In genomic region chr18:58781627-58782194, GRCh38 we compare ENCODE assay signal across 7 cellular contexts.
DNase-seq lines count a peak whose midpoint lies in the region; ATAC-seq and TF ChIP-seq lines count a peak whose summit lies in the region.

No MANE protein-coding gene starts in this region.

- H3K4me3 ChIP-seq in choroid plexus epithelial cell (ENCODE audit: low read depth, low read length) (no peak overlapping the region), left lung (no peak overlapping the region)

- TF ChIP-seq CTCF in choroid plexus epithelial cell (conservative IDR thresholded peaks at IDR 0.05; ENCODE audit: low read depth, low read length) = peak; percentile 91
- TF ChIP-seq CTCF in left lung (IDR thresholded peaks at IDR 0.05) = peak; percentile 83 to 90

- H3K4me1 Mint-ChIP-seq in activated CD4-positive, alpha-beta T cell treated with anti-CD3 and anti-CD28 coated beads for 36 hours = no peaks in the 10 kb centered on the region

- H3K27ac ChIP-seq in left lung = no peak overlapping the region

- no peaks in the 10 kb centered on the region for H3K36me3 Mint-ChIP-seq in activated CD4-positive, alpha-beta T cell treated with anti-CD3 and anti-CD28 coated beads for 36 hours (ENCODE audit: low read depth)

- H3K36me3 ChIP-seq in left lung = no peaks in the 10 kb centered on the region

- H3K27me3 ChIP-seq in left lung = no peaks in the 10 kb centered on the region

- H3K27ac Mint-ChIP-seq in activated CD4-positive, alpha-beta T cell treated with anti-CD3 and anti-CD28 coated beads for 36 hours = no peak overlapping the region

- H3K27me3 Mint-ChIP-seq in activated CD4-positive, alpha-beta T cell treated with anti-CD3 and anti-CD28 coated beads for 36 hours = peaks cover 12% of the 10 kb centered on the region

- POLR2A ChIA-PET in activated CD4-positive, alpha-beta T cell treated with anti-CD3 and anti-CD28 coated beads for 36 hours (lab: Charles Lee) = no interaction called here

- no peak overlapping the region for H3K4me3 Mint-ChIP-seq in activated CD4-positive, alpha-beta T cell treated with anti-CD3 and anti-CD28 coated beads for 36 hours

- CTCF ChIA-PET in activated CD4-positive, alpha-beta T cell treated with anti-CD3 and anti-CD28 coated beads for 36 hours (lab: Charles Lee) = interaction anchor here (0.8 to 2.7 kb wide), 13 partner anchors 11 to 432 kb away, joined by 3 to 14 read pairs (median 3); no protein-coding TSS in a partner anchor

- no peaks in the 10 kb centered on the region for H3K9me3 Mint-ChIP-seq in activated CD4-positive, alpha-beta T cell treated with anti-CD3 and anti-CD28 coated beads for 36 hours (ENCODE audit: low read depth)

- peaks cover 4 to 13% of the 10 kb centered on the region in 2 donors for H3K4me1 ChIP-seq in left lung

- DNase-seq in NCI-H510A treated with DMSO at 0.1 percent for 48 hours (lab: John Stamatoyannopoulos, UW) (peak; percentile 93), choroid plexus epithelial cell (ENCODE audit: low read depth) (peak; percentile 91), left lung (peak in 1 of 2 donors; percentile 67)
- peak; percentile 82 for DNase-seq in activated CD4-positive, alpha-beta T cell treated with anti-CD3 and anti-CD28 coated beads for 36 hours
- DNase-seq in stimulated activated CD4-positive, alpha-beta T cell treated with anti-CD3 and anti-CD28 coated beads, TNF-alpha, amount 100 ng/mL, for 1 hour (ENCODE audit: low read depth in 3 of 3, low spot score in 1 of 3) = peak; percentile 21 to 54 (median 47)

- intact Hi-C loops in activated CD4-positive, alpha-beta T cell treated with anti-CD3 and anti-CD28 coated beads for 36 hours (cut with DNase I, micrococcal nuclease) = loop anchor here (1.0 kb wide), 2 partner anchors 276 to 289 kb away; no protein-coding TSS in a partner anchor
- intact Hi-C loops in left lung (cut with DNase I) = loop anchor here in 1 of 2 donors (5.0 kb wide), 1 partner anchor 276 kb away; no protein-coding TSS in a partner anchor

- peak; percentile 82 for ATAC-seq in GM18502 (IDR thresholded peaks at IDR 0.05; ENCODE audit: poor library complexity, unreplicated experiment)
- peak; percentile 83 for ATAC-seq in HG03139 (IDR thresholded peaks at IDR 0.05; ENCODE audit: unreplicated experiment)
- ATAC-seq in activated CD4-positive, alpha-beta T cell treated with anti-CD3 and anti-CD28 coated beads for 36 hours = peak; percentile 94
- ATAC-seq in left lung = peak; percentile 89

- H3K9me3 ChIP-seq in left lung = no peaks in the 10 kb centered on the region
